Comparison of ENCODE assay signal across 11 cellular contexts in the genomic region with DNA sequence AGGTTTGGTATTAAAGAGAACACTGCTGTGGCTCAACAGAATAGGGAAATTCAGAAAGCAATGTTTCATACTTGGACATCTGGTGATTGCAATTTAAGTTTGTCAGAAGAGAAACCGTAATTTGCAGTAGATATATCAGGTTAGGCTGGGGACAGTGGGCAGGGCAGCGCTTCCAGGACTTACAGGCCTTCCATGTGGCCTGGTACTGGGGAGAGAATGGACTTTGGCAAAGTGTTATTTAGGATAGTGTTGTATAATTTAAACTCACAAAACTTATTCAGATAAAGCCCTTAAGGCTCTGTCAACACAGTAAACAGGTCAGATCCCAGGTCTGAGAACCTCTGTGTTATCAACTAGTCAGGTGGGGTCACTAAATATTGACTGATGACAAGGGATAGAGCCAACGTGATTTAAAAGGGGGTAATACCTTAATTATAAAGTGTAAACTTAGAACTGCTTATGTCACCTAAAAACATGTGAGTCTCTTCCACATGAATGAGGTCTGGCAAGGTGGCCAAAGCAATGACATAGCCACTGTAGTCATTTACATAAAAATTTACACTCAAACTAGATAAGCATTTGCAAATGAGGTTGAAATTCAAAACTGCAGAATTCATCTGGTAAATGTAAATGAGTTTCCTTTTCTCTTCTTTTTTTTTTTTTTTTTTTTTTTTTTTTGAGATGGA.
A peak's percentile ranks its signal among the peaks of the same experiment; 100 is the strongest.
DNase-seq lines count a peak whose midpoint lies in the region; ATAC-seq and TF ChIP-seq lines count a peak whose summit lies in the region.
"Had no signal": no experiment of that assay in that cellular context is flagged by ENCODE, and none has a peak within 500 bp of the region (broad histone marks: within the 10 kb centered on the region; RNA-seq: fewer than 3 reads in every experiment).

No MANE protein-coding gene starts in this region.

- H3K4me3 Mint-ChIP-seq in endothelial cell (ENCODE audit: unreplicated experiment) = no peak overlapping the region
- H3K4me3 Mint-ChIP-seq: brain had no signal

- H3K4me2 ChIP-seq in hepatocyte (peak overlapping the region; percentile 24), mammary epithelial cell (ENCODE audit: insufficient read depth, low read depth, low read length) (no peak overlapping the region)

- H3K79me2 ChIP-seq in hepatocyte (no peaks in the 10 kb centered on the region), mammary epithelial cell (ENCODE audit: insufficient read depth, low read length) (no peaks in the 10 kb centered on the region)

- H3K27me3 ChIP-seq in hepatocyte (no peaks in the 10 kb centered on the region), mammary epithelial cell (ENCODE audit: insufficient read depth, low read length) (no peaks in the 10 kb centered on the region)

- H3K27ac Mint-ChIP-seq in endothelial cell (ENCODE audit: unreplicated experiment) = no peak overlapping the region
- H3K27ac Mint-ChIP-seq: brain had no signal

- DNase-seq in GM10266 (ENCODE audit: extremely low spot score) = peak; percentile 47
- DNase-seq in hepatocyte (ENCODE audit: low spot score) = peak; percentile 50
- DNase-seq in mammary epithelial cell = no peak
- DNase-seq in amniotic stem cell (lab: John Stamatoyannopoulos, UW) = no peak
- no peak for DNase-seq in endothelial cell (ENCODE audit: low spot score)
- DNase-seq in posterior vena cava (ENCODE audit: low spot score) = no peak
- DNase-seq: activated T-cell treated with anti-CD3 and anti-CD28 coated beads for 4 hours, retina had no signal

- no peaks in the 10 kb centered on the region for H3K9me3 Mint-ChIP-seq in endothelial cell (ENCODE audit: unreplicated experiment)
- H3K9me3 Mint-ChIP-seq: brain had no signal

- H3K4me1 ChIP-seq in hepatocyte (ENCODE audit: insufficient read depth) = peaks cover 7% of the 10 kb centered on the region
- H3K4me1 ChIP-seq in mammary epithelial cell (ENCODE audit: insufficient read depth, low read length) = no peaks in the 10 kb centered on the region

- TF ChIP-seq CTCF in GM10266 (IDR thresholded peaks at IDR 0.05; ENCODE audit: control insufficient read depth, insufficient read depth, low read depth, missing control alignments) (no peak), hepatocyte (IDR thresholded peaks at IDR 0.05; ENCODE audit: poor library complexity) (no peak), mammary epithelial cell (conservative IDR thresholded peaks at IDR 0.05 in 1 of 2, IDR thresholded peaks at IDR 0.05 in 1 of 2; ENCODE audit: extremely low read depth in 1 of 2, insufficient read depth in 1 of 2, low read depth in 1 of 2, low read length in 2 of 2) (no peak), endothelial cell (IDR thresholded peaks at IDR 0.05; ENCODE audit: unreplicated experiment) (no peak)

- no peaks in the 10 kb centered on the region for H4K20me1 ChIP-seq in hepatocyte (ENCODE audit: insufficient read depth, poor library complexity, severe bottlenecking)
- no peaks in the 10 kb centered on the region for H4K20me1 ChIP-seq in mammary epithelial cell (ENCODE audit: insufficient read depth, low read length)

- in situ Hi-C loops in mammary epithelial cell (cut with MboI; ENCODE audit: low sequenced_read_pairs in 2 of 2) = no loop called here

- 65% methylated on average over 3 of the region's 3 CpGs for WGBS in hepatocyte (ENCODE audit: low lambda C conversion rate, missing lambda C conversion rate)
- 99% methylated on average over 3 of the region's 3 CpGs for WGBS in mammary epithelial cell (ENCODE audit: low coverage, missing lambda C conversion rate)

- H3K27ac ChIP-seq in hepatocyte = peak overlapping the region; percentile 78
- H3K27ac ChIP-seq in mammary epithelial cell (ENCODE audit: insufficient read depth, low read depth, low read length) = no peak overlapping the region

- H3K36me3 Mint-ChIP-seq in endothelial cell (ENCODE audit: low read depth, unreplicated experiment) = peaks cover 4% of the 10 kb centered on the region

- H3K9me2 ChIP-seq in hepatocyte (replicated peaks; ENCODE audit: insufficient read depth) = no peaks in the 10 kb centered on the region

- BruUV-seq in mammary epithelial cell (replicated peaks; lab: Mats Ljungman, UMichigan) = no TSS peak

- H3K9ac ChIP-seq in mammary epithelial cell (ENCODE audit: insufficient read depth, low read length) = no peak overlapping the region

- intact Hi-C loops in mammary epithelial cell (cut with micrococcal nuclease) (no loop called here), posterior vena cava (cut with DNase I) (no loop called here)

- H3K9me3 ChIP-seq in hepatocyte (ENCODE audit: low read depth) (no peaks in the 10 kb centered on the region), mammary epithelial cell (replicated peaks; ENCODE audit: insufficient read depth, low read length) (no peaks in the 10 kb centered on the region)

- H3K36me3 ChIP-seq in hepatocyte (replicated peaks; ENCODE audit: insufficient read depth, low read depth) = no peaks in the 10 kb centered on the region
- H3K36me3 ChIP-seq in mammary epithelial cell (ENCODE audit: insufficient read depth, low read length) = no peaks in the 10 kb centered on the region

- H2AFZ ChIP-seq in hepatocyte (no peak overlapping the region), mammary epithelial cell (ENCODE audit: low read depth, low read length) (no peak overlapping the region)

- H3K27me3 Mint-ChIP-seq in endothelial cell (ENCODE audit: unreplicated experiment) = peaks cover 3% of the 10 kb centered on the region
- H3K27me3 Mint-ChIP-seq: brain had no signal

- ATAC-seq in GM19035 (IDR thresholded peaks at IDR 0.05; ENCODE audit: unreplicated experiment) = peak; percentile 37
- peak; percentile 29 for ATAC-seq in HG03354 (IDR thresholded peaks at IDR 0.05; ENCODE audit: poor library complexity, severe bottlenecking, unreplicated experiment)

- CTCF ChIA-PET in mammary epithelial cell (lab: Charles Lee; ENCODE audit: low non-redundant PET) = no interaction called here

- H3K4me3 ChIP-seq in hepatocyte = no peak overlapping the region
- H3K4me3 ChIP-seq in mammary epithelial cell (replicated peaks in 1 of 3; ENCODE audit: insufficient read depth in 1 of 3, low read depth in 2 of 3, low read length in 3 of 3) = no peak overlapping the region

- dilution Hi-C loops in mammary epithelial cell (cut with HindIII; ENCODE audit: low sequenced_read_pairs) = no loop called here

- H3K4me1 Mint-ChIP-seq in endothelial cell (ENCODE audit: unreplicated experiment) = no peaks in the 10 kb centered on the region

Comparison
In these comparisons a context has a peak if more than half of its experiments do, and no peak if none do; other contexts are left out.
1. DNase-seq: peak in GM10266 (single experiment) and hepatocyte (single experiment); none in mammary epithelial cell (single experiment), amniotic stem cell (single experiment), endothelial cell (single experiment) and posterior vena cava (single experiment).